17 cellular contexts compared by ENCODE assay signal in the genomic region with DNA sequence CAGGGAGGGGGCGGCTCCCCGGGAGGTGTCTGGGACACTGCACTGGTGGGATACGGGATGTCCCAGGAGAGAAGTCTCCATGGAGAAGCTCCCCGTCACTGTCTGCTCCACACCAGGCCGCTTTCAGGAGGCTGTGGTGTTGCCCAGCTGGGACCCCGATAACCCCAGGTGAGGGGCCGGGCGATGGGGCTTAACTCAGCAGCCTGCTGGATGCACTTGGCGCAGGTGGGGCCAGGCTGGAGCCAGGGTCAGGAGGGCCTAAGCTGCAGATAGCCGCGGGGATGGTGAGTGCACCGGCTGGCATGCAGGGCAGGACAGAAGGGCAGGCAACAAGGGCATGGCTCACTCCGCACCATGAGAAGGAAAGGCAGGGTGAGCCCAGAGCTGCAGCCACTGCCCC.
DNase-seq lines count a peak whose midpoint lies in the region; ATAC-seq and TF ChIP-seq lines count a peak whose summit lies in the region.
"Had no signal": no experiment of that assay in that cellular context is flagged by ENCODE, and none has a peak within 500 bp of the region (broad histone marks: within the 10 kb centered on the region; RNA-seq: fewer than 3 reads in every experiment).

No MANE protein-coding gene starts in this region.

- no peaks in the 10 kb centered on the region for H3K4me1 ChIP-seq in right atrium auricular region
- no peaks in the 10 kb centered on the region for H3K4me1 ChIP-seq in heart right ventricle

- DNase-seq in right atrium auricular region (ENCODE audit: low spot score) (peak; percentile 18), heart right ventricle (no peak), osteocyte (ENCODE audit: extremely low spot score, unreplicated experiment) (peak; percentile 83), type B pancreatic cell (ENCODE audit: extremely low spot score, unreplicated experiment) (peak; percentile 58), NCI-H1694 (lab: John Stamatoyannopoulos, UW) (no peak)
- DNase-seq in central memory CD4-positive, alpha-beta T cell: no peak
- DNase-seq: CD8-positive, alpha-beta T cell; COR-L47; DMS153; DND-41; GDM1; GM23248 had no signal

- H3K27ac Mint-ChIP-seq in osteocyte (ENCODE audit: unreplicated experiment) (no peak overlapping the region), type B pancreatic cell (no peak overlapping the region)
- H3K27ac Mint-ChIP-seq: CD14-positive monocyte; CD8-positive, alpha-beta T cell had no signal

- H3K9me3 ChIP-seq in right atrium auricular region: no peaks in the 10 kb centered on the region
- no peaks in the 10 kb centered on the region for H3K9me3 ChIP-seq in heart right ventricle

- no peaks in the 10 kb centered on the region for H3K4me1 Mint-ChIP-seq in osteocyte (ENCODE audit: unreplicated experiment)
- no peaks in the 10 kb centered on the region for H3K4me1 Mint-ChIP-seq in type B pancreatic cell (ENCODE audit: unreplicated experiment)
- H3K4me1 Mint-ChIP-seq: CD14-positive monocyte had no signal

- no peak overlapping the region for H3K4me3 Mint-ChIP-seq in osteocyte (ENCODE audit: unreplicated experiment)
- H3K4me3 Mint-ChIP-seq in type B pancreatic cell: no peak overlapping the region
- H3K4me3 Mint-ChIP-seq: CD14-positive monocyte; CD8-positive, alpha-beta T cell had no signal

- H3K4me3 ChIP-seq in right atrium auricular region: no peak overlapping the region
- H3K4me3 ChIP-seq in heart right ventricle: no peak overlapping the region
- H3K4me3 ChIP-seq: GM23248 had no signal

- 85 to 94% methylated on average over 13 of the region's 13 CpGs for WGBS in heart right ventricle, 2 donors

- intact Hi-C loops in heart right ventricle (cut with DNase I): no loop called here

- no peak for TF ChIP-seq CTCF in right atrium auricular region (IDR thresholded peaks at IDR 0.05)
- TF ChIP-seq CTCF in heart right ventricle (IDR thresholded peaks at IDR 0.05): no peak
- TF ChIP-seq CTCF in osteocyte (IDR thresholded peaks at IDR 0.05): no peak
- TF ChIP-seq CTCF in type B pancreatic cell (conservative IDR thresholded peaks at IDR 0.05): no peak

- ATAC-seq in heart right ventricle: no peak
- ATAC-seq in GM18873 (IDR thresholded peaks at IDR 0.05; ENCODE audit: low FRiP score, unreplicated experiment): no peak
- ATAC-seq: CD8-positive, alpha-beta T cell; HCT116; HepG2 had no signal

- H3K36me3 Mint-ChIP-seq in osteocyte (ENCODE audit: unreplicated experiment) (no peaks in the 10 kb centered on the region), type B pancreatic cell (no peaks in the 10 kb centered on the region)
- H3K36me3 Mint-ChIP-seq: CD14-positive monocyte; CD8-positive, alpha-beta T cell had no signal

- H3K27me3 Mint-ChIP-seq in osteocyte (ENCODE audit: unreplicated experiment) (no peaks in the 10 kb centered on the region), type B pancreatic cell (peaks cover 5% of the 10 kb centered on the region)

- no peak overlapping the region for H3K27ac ChIP-seq in right atrium auricular region
- H3K27ac ChIP-seq in heart right ventricle: no peak overlapping the region
- H3K27ac ChIP-seq: 22Rv1, GM23248 had no signal

- H3K27me3 ChIP-seq in right atrium auricular region (no peaks in the 10 kb centered on the region), heart right ventricle (peaks cover 0 to 10% (median 0%) of the 10 kb centered on the region in 7 donors)

- H3K9me3 Mint-ChIP-seq in osteocyte (ENCODE audit: unreplicated experiment): peaks cover 16% of the 10 kb centered on the region
- H3K9me3 Mint-ChIP-seq in type B pancreatic cell: no peaks in the 10 kb centered on the region
- H3K9me3 Mint-ChIP-seq: CD8-positive, alpha-beta T cell had no signal

- H3K36me3 ChIP-seq in right atrium auricular region (no peaks in the 10 kb centered on the region), heart right ventricle (no peaks in the 10 kb centered on the region)

Comparison
In these comparisons a context has a peak if more than half of its experiments do, and no peak if none do; other contexts are left out.
1. DNase-seq: peak in right atrium auricular region (single experiment), osteocyte (single experiment) and type B pancreatic cell (single experiment); none in heart right ventricle (0 of 2), NCI-H1694 (single experiment) and central memory CD4-positive, alpha-beta T cell (single experiment).